Comparison of ENCODE assay signal across 8 cellular contexts in genomic region chr15:75455424-75455981, GRCh38. TPM values are rescaled to one million over a fixed set of nuclear protein-coding genes. Genes with fewer than 3 reads are reported as not detected.
DNase-seq lines count a peak whose midpoint lies in the region; ATAC-seq and TF ChIP-seq lines count a peak whose summit lies in the region.

No MANE protein-coding gene starts in this region.

- H3K27me3 ChIP-seq in RWPE2 (ENCODE audit: insufficient read depth, poor library complexity, severe bottlenecking), result no peaks in the 10 kb centered on the region
- H3K27me3 ChIP-seq in fibroblast of lung (ENCODE audit: control insufficient read depth, insufficient read depth, low read length), result no peaks in the 10 kb centered on the region
- H3K27me3 ChIP-seq in naive thymus-derived CD4-positive, alpha-beta T cell (ENCODE audit: control insufficient read depth in 2 of 2, insufficient read depth in 2 of 2, low read length in 2 of 2), result no peaks in the 10 kb centered on the region

- peak overlapping the region; percentile 81 for H3K9ac ChIP-seq in fibroblast of lung (ENCODE audit: insufficient read depth, low read length)

- H3K27ac ChIP-seq in RWPE2 (ENCODE audit: poor library complexity, severe bottlenecking), result peak overlapping the region; percentile 89
- peak overlapping the region; percentile 94 for H3K27ac ChIP-seq in fibroblast of lung (ENCODE audit: insufficient read depth, low read length)
- peak overlapping the region; percentile 97 for H3K27ac ChIP-seq in naive thymus-derived CD4-positive, alpha-beta T cell (ENCODE audit: low read depth, low read length)

- H3K4me2 ChIP-seq in fibroblast of lung (ENCODE audit: extremely low read depth, insufficient read depth, low read length), result peak overlapping the region; percentile 99

- no peaks in the 10 kb centered on the region for H3K4me1 ChIP-seq in RWPE2 (ENCODE audit: insufficient read depth, poor library complexity, severe bottlenecking)
- peaks cover 7% of the 10 kb centered on the region for H3K4me1 ChIP-seq in fibroblast of lung (ENCODE audit: control insufficient read depth, extremely low read depth, insufficient read depth, low read length)
- peaks cover 7 to 20% of the 10 kb centered on the region in 2 donors for H3K4me1 ChIP-seq in naive thymus-derived CD4-positive, alpha-beta T cell (ENCODE audit: control insufficient read depth in 2 of 2, insufficient read depth in 2 of 2, low read length in 2 of 2)

- in situ Hi-C loops in KBM-7 (cut with MboI; ENCODE audit: low pct_unique_long_range_greater_than_20kb, low sequenced_read_pairs), result no loop called here

- H4K20me1 ChIP-seq in fibroblast of lung (ENCODE audit: control insufficient read depth, extremely low read depth, insufficient read depth, low read length), result no peaks in the 10 kb centered on the region

- H3K9me3 ChIP-seq in RWPE2 (ENCODE audit: severe bottlenecking) (no peaks in the 10 kb centered on the region), fibroblast of lung (ENCODE audit: control insufficient read depth, insufficient read depth, low read depth, low read length) (no peaks in the 10 kb centered on the region)
- H3K9me3 ChIP-seq in naive thymus-derived CD4-positive, alpha-beta T cell (ENCODE audit: control insufficient read depth in 2 of 3, low read length in 3 of 3), result no peaks in the 10 kb centered on the region

- H3K4me3 ChIP-seq in RWPE2 (ENCODE audit: severe bottlenecking) (peak overlapping the region; percentile 75), fibroblast of lung (replicated peaks in 1 of 4; ENCODE audit: control extremely low read depth in 1 of 4, insufficient read depth in 1 of 4, low read depth in 3 of 4, low read length in 4 of 4) (peak overlapping the region; percentile 61 to 90 (median 76))
- peak overlapping the region; percentile 82 for H3K4me3 ChIP-seq in naive thymus-derived CD4-positive, alpha-beta T cell (ENCODE audit: low read length)

- intact Hi-C loops in naive thymus-derived CD4-positive, alpha-beta T cell (cut with micrococcal nuclease), result loop anchor here (2.0 to 10.0 kb wide), 6 partner anchors 53 to 611 kb away; partner anchors contain the start of genes COX5A (in 1 of the 2), FBXO22 (in 1 of the 2), PTPN9 (in 1 of the 2) and SCAMP2 (in 1 of the 2)

- peaks cover 0 to under 1% (median 0%) of the 10 kb centered on the region in 5 donors for H3K27me3 Mint-ChIP-seq in naive thymus-derived CD4-positive, alpha-beta T cell

- POLR2A ChIA-PET in naive thymus-derived CD4-positive, alpha-beta T cell (lab: Charles Lee), result interaction anchor here (0.6 to 9.1 kb wide), 26 partner anchors 9 to 563 kb away, joined by 3 to 175 read pairs (median 4); partner anchors contain the start of genes IMP3, MAN2C1, PTPN9 and SNUPN

- peak overlapping the region; percentile 88 to 98 (median 93) for H3K4me3 Mint-ChIP-seq in naive thymus-derived CD4-positive, alpha-beta T cell
- peak overlapping the region; percentile 98 for H3K4me3 Mint-ChIP-seq in stimulated activated effector memory CD8-positive, alpha-beta T cell treated with anti-CD3 and anti-CD28 coated beads, Interleukin-12 subunit alpha, Interleukin-12 subunit beta, amount 100 ng/mL, for 72 hours

- peaks cover 0 to 1% (median 0%) of the 10 kb centered on the region in 5 donors for H3K36me3 Mint-ChIP-seq in naive thymus-derived CD4-positive, alpha-beta T cell
- peaks cover 34% of the 10 kb centered on the region for H3K36me3 Mint-ChIP-seq in stimulated activated effector memory CD8-positive, alpha-beta T cell treated with anti-CD3 and anti-CD28 coated beads, Interleukin-12 subunit alpha, Interleukin-12 subunit beta, amount 100 ng/mL, for 72 hours

- H2AFZ ChIP-seq in fibroblast of lung (ENCODE audit: low read length), result peak overlapping the region; percentile 92

- H3K27ac Mint-ChIP-seq in naive thymus-derived CD4-positive, alpha-beta T cell, result peak overlapping the region; percentile 83 to 96 (median 94)
- H3K27ac Mint-ChIP-seq in stimulated activated effector memory CD8-positive, alpha-beta T cell treated with anti-CD3 and anti-CD28 coated beads, Interleukin-12 subunit alpha, Interleukin-12 subunit beta, amount 100 ng/mL, for 72 hours, result peak overlapping the region; percentile 97

- TF ChIP-seq CTCF in RWPE2 (IDR thresholded peaks at IDR 0.05; ENCODE audit: poor library complexity, severe bottlenecking), result no peak
- no peak for TF ChIP-seq CTCF in fibroblast of lung (conservative IDR thresholded peaks at IDR 0.05 in 1 of 2, IDR thresholded peaks at IDR 0.05 in 1 of 2; ENCODE audit: low read depth in 1 of 2, low read length in 2 of 2)

- CTCF ChIA-PET in naive thymus-derived CD4-positive, alpha-beta T cell (lab: Charles Lee), result interaction anchor here (1.0 to 2.2 kb wide), 5 partner anchors 50 to 186 kb away, joined by 3 to 12 read pairs (median 9); partner anchors contain the start of gene MAN2C1

- H3K79me2 ChIP-seq in fibroblast of lung (ENCODE audit: control insufficient read depth, insufficient read depth, low read length), result peaks cover 8% of the 10 kb centered on the region

- peak; percentile 84 for DNase-seq in DMS 273 (lab: John Stamatoyannopoulos, UW; ENCODE audit: unreplicated experiment)
- DNase-seq in KBM-7, result peak; percentile 95
- DNase-seq in RWPE2 (ENCODE audit: low spot score), result peak; percentile 89
- DNase-seq in activated T-helper 9 cell treated with anti-CD3 and anti-CD28 coated beads, Interleukin-2, amount 50 U/mL, for 16 hours (ENCODE audit: low read depth), result peak; percentile 84
- peak; percentile 67 to 74 for DNase-seq in fibroblast of lung (ENCODE audit: low read depth in 2 of 2)
- DNase-seq in naive thymus-derived CD4-positive, alpha-beta T cell, result peak; percentile 77 to 89 (median 87)
- DNase-seq in stimulated activated effector memory CD8-positive, alpha-beta T cell treated with anti-CD3 and anti-CD28 coated beads, Interleukin-12 subunit alpha, Interleukin-12 subunit beta, amount 100 ng/mL, for 72 hours (ENCODE audit: low spot score in 2 of 2), result peak; percentile 69 to 94

- 0 out of 3 replicates have a peak, but pooled peaks have one; percentile 7 for ATAC-seq in RWPE2 (ENCODE audit: low read depth)
- no peak for ATAC-seq in naive thymus-derived CD4-positive, alpha-beta T cell
- peak; percentile 11 for ATAC-seq in stimulated activated effector memory CD8-positive, alpha-beta T cell treated with anti-CD3 and anti-CD28 coated beads, Interleukin-12 subunit alpha, Interleukin-12 subunit beta, amount 100 ng/mL, for 72 hours
- no peak for ATAC-seq in GM21825 (IDR thresholded peaks at IDR 0.05; ENCODE audit: unreplicated experiment)

- H3K36me3 ChIP-seq in RWPE2 (ENCODE audit: low read depth) (no peaks in the 10 kb centered on the region), fibroblast of lung (ENCODE audit: control insufficient read depth, insufficient read depth, low read length) (no peaks in the 10 kb centered on the region)
- H3K36me3 ChIP-seq in naive thymus-derived CD4-positive, alpha-beta T cell (ENCODE audit: control insufficient read depth in 2 of 3, insufficient read depth in 3 of 3, low read length in 3 of 3), result peaks cover 0 to 16% (median 0%) of the 10 kb centered on the region in 3 experiments

- peaks cover 12 to 24% (median 18%) of the 10 kb centered on the region in 7 donors for H3K4me1 Mint-ChIP-seq in naive thymus-derived CD4-positive, alpha-beta T cell
- H3K4me1 Mint-ChIP-seq in stimulated activated effector memory CD8-positive, alpha-beta T cell treated with anti-CD3 and anti-CD28 coated beads, Interleukin-12 subunit alpha, Interleukin-12 subunit beta, amount 100 ng/mL, for 72 hours, result peaks cover 28% of the 10 kb centered on the region

- no peaks in the 10 kb centered on the region for H3K9me3 Mint-ChIP-seq in naive thymus-derived CD4-positive, alpha-beta T cell
- H3K9me3 Mint-ChIP-seq in stimulated activated effector memory CD8-positive, alpha-beta T cell treated with anti-CD3 and anti-CD28 coated beads, Interleukin-12 subunit alpha, Interleukin-12 subunit beta, amount 100 ng/mL, for 72 hours, result no peaks in the 10 kb centered on the region

RNA-seq across cellular contexts. Expression of gene SIN3A, which starts 4.0 kb away (rescaled TPM):
- total RNA-seq in fibroblast of lung, result 21.1 and 27.2 TPM in 2 replicates
- polyA plus RNA-seq in fibroblast of lung, result 23.0 and 30.3 TPM in 2 replicates
- 18.8 TPM in 2 replicates for polyA plus RNA-seq in fibroblast of lung (2012)
- polyA minus RNA-seq in fibroblast of lung (ENCODE audit: low replicate concordance), result 81.2 and 115 TPM in 2 replicates
- 100 to 1,000 TPM; 115 to 139 (median 130) TPM for total RNA-seq in naive thymus-derived CD4-positive, alpha-beta T cell
- 10 to 100 TPM; 18.0 to 22.2 TPM for polyA plus RNA-seq in naive thymus-derived CD4-positive, alpha-beta T cell

Comparison
In these comparisons a context has a peak if more than half of its experiments do, and no peak if none do; other contexts are left out.
1. ATAC-seq: peak in RWPE2 (single experiment) and stimulated activated effector memory CD8-positive, alpha-beta T cell treated with anti-CD3 and anti-CD28 coated beads, Interleukin-12 subunit alpha, Interleukin-12 subunit beta, amount 100 ng/mL, for 72 hours (single experiment); none in naive thymus-derived CD4-positive, alpha-beta T cell (single experiment) and GM21825 (single experiment).
2. Peak in every context shown above with its lines, with median percentiles within 50 percentile points of each other: DNase-seq, H3K27ac ChIP-seq and H3K4me3 ChIP-seq.